27 cellular contexts compared by ENCODE assay signal in genomic region chr1:185808675-185809074, GRCh38.
"Had no signal": no experiment of that assay in that cellular context is flagged by ENCODE, and none has a peak within 500 bp of the region (broad histone marks: within the 10 kb centered on the region; RNA-seq: fewer than 3 reads in every experiment).

No MANE protein-coding gene starts in this region.

- H3K9ac ChIP-seq: KMS-11 had no signal

- H3K27ac ChIP-seq: body of pancreas, KMS-11, Peyer's patch, RWPE1, SJCRH30 had no signal

- H3K36me3 Mint-ChIP-seq: activated CD8-positive, alpha-beta memory T cell treated with anti-CD3 and anti-CD28 coated beads, Interleukin-2, amount 10 ng/mL, durations not matched to agents 7 days and 5 days; activated naive CD8-positive, alpha-beta T cell had no signal

- H3K9me3 ChIP-seq: body of pancreas, Peyer's patch, SJCRH30 had no signal

- H3K4me2 ChIP-seq: KMS-11 had no signal

- H3K27me3 ChIP-seq: body of pancreas, Peyer's patch, SJCRH30 had no signal

- H3K4me1 ChIP-seq: body of pancreas, Peyer's patch had no signal

- H3K27ac Mint-ChIP-seq: activated B cell treated with CpG ODN at 0.5 μM for 24 hours; activated CD4-positive, alpha-beta T cell treated with anti-CD3 and anti-CD28 coated beads, Interleukin-2, amount 10 ng/mL, durations not matched to agents 24 days and 14 days; activated CD8-positive, alpha-beta memory T cell treated with anti-CD3 and anti-CD28 coated beads, Interleukin-2, amount 10 ng/mL, durations not matched to agents 7 days and 5 days; activated naive CD8-positive, alpha-beta T cell; T-helper 17 cell had no signal

- DNase-seq: activated B cell treated with CpG ODN at 0.5 μM for 24 hours; activated CD4-positive, alpha-beta T cell treated with anti-CD3 and anti-CD28 coated beads for 1 hour; activated CD4-positive, alpha-beta T cell treated with anti-CD3 and anti-CD28 coated beads, Interleukin-2, amount 10 ng/mL, durations not matched to agents 24 days and 14 days; activated CD4-positive, alpha-beta T cell treated with anti-CD3 and anti-CD28 coated beads, Interleukin-2, amount 50 U/mL, for 48 hours; activated CD8-positive, alpha-beta memory T cell treated with anti-CD3 and anti-CD28 coated beads, Interleukin-2, amount 10 ng/mL, durations not matched to agents 7 days and 5 days; activated effector memory CD4-positive, alpha-beta T cell treated with anti-CD3 and anti-CD28 coated beads, Interleukin-2, amount 50 U/mL, for 16 hours; activated naive CD4-positive, alpha-beta T cell treated with Interleukin-2 at 50 U/mL for 16 hours; activated T-cell treated with anti-CD3 and anti-CD28 coated beads, Interleukin-2, amount 50 U/mL, for 4 hours; body of pancreas; NCI-H1092; NCI-H1417; NCI-H1930; NCI-H2171; NCI-H2227 treated with DMSO at 0.1 percent for 48 hours; NCI-H446 treated with DMSO at 0.1 percent for 48 hours; NCI-H526; NCI-H774; Peyer's patch; Right ventricle myocardium superior; SJCRH30; T-helper 17 cell; T-helper 9 cell had no signal

- H3K4me3 ChIP-seq: body of pancreas, Peyer's patch, SJCRH30 had no signal

- FAIRE-seq: bronchial epithelial cell had no signal

- H3K36me3 ChIP-seq: Peyer's patch, SJCRH30 had no signal

- H3K4me1 Mint-ChIP-seq: activated B cell treated with CpG ODN at 0.5 μM for 24 hours; activated CD4-positive, alpha-beta T cell treated with anti-CD3 and anti-CD28 coated beads, Interleukin-2, amount 10 ng/mL, durations not matched to agents 24 days and 14 days; central memory CD8-positive, alpha-beta T cell; T-helper 17 cell had no signal

- ATAC-seq: activated CD8-positive, alpha-beta memory T cell treated with anti-CD3 and anti-CD28 coated beads, Interleukin-2, amount 10 ng/mL, durations not matched to agents 7 days and 5 days; activated T-cell treated with anti-CD3 and anti-CD28 coated beads, Interleukin-2, amount 50 U/mL, for 4 hours; body of pancreas; T-helper 17 cell had no signal

- H3K27me3 Mint-ChIP-seq: central memory CD8-positive, alpha-beta T cell had no signal

- H3K4me3 Mint-ChIP-seq: activated B cell treated with CpG ODN at 0.5 μM for 24 hours; activated CD4-positive, alpha-beta T cell treated with anti-CD3 and anti-CD28 coated beads, Interleukin-2, amount 10 ng/mL, durations not matched to agents 24 days and 14 days; activated CD8-positive, alpha-beta memory T cell treated with anti-CD3 and anti-CD28 coated beads, Interleukin-2, amount 10 ng/mL, durations not matched to agents 7 days and 5 days; activated naive CD8-positive, alpha-beta T cell; activated T-cell treated with anti-CD3 and anti-CD28 coated beads, Interleukin-2, amount 50 U/mL, for 4 hours; central memory CD8-positive, alpha-beta T cell; T-helper 17 cell had no signal

- H3K9me3 Mint-ChIP-seq: activated B cell treated with CpG ODN at 0.5 μM for 24 hours; activated CD4-positive, alpha-beta T cell treated with anti-CD3 and anti-CD28 coated beads, Interleukin-2, amount 10 ng/mL, durations not matched to agents 24 days and 14 days; activated T-cell treated with anti-CD3 and anti-CD28 coated beads, Interleukin-2, amount 50 U/mL, for 4 hours; central memory CD8-positive, alpha-beta T cell had no signal
